ENCODE assay signal across 8 cellular contexts in the genomic region with DNA sequence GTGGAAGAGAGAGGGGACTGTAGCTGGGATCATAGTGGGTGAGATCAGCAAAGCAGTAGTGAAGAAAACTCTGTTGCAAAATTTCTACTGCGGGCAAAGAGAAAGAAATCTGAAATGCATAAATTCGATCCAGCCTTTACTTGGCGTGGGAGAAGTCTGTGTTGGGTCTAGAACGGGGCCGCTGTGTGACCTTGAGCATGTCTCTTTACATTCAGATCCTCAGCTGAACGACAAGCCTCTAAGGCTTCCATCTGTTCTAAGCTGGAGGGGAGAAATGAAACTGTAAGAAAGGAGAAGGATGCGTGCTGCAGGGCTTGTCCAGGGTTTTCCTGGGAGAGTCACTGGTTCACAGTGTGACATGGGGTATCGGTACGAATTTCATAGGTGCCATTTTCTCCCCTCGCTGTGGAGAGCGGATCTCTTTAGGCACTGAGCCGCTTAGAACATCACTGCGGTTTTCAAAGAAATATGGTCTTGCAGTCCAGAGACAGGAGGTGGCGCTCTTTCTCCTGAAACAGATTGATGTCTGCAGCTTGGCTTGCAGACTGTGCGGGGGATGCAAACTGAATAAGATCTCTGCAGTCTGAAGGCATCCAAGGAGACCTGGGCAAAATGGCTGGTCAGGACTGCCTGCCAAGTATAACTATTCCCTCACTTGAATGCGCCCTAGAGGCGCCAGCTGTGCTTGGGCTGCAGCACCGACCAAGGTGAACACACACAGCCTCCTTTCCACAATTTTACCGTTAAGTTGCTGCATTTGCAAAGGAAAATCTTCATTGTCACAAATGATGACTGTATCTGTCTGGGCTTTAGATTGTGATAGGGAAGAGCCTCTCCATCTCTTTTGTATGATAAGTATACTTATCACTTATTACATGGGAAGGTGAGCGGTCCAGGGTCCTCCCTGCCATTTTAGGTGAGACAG.
DNase-seq lines count a peak whose midpoint lies in the region; ATAC-seq, FAIRE-seq and TF ChIP-seq lines count a peak whose summit lies in the region.

No MANE protein-coding gene starts in this region.

- no peak overlapping the region for H2AFZ ChIP-seq in keratinocyte (ENCODE audit: control insufficient read depth, low read length)

- no peaks in the 10 kb centered on the region for H3K9me1 ChIP-seq in keratinocyte (ENCODE audit: control insufficient read depth, extremely low read depth, insufficient read depth, low read length)

- no peak overlapping the region for H3K4me2 ChIP-seq in keratinocyte (ENCODE audit: control insufficient read depth, extremely low read depth, insufficient read depth, low read depth, low read length)

- no peaks in the 10 kb centered on the region for H4K20me1 ChIP-seq in keratinocyte (ENCODE audit: control insufficient read depth, extremely low read depth, insufficient read depth, low read length)

- DNase-seq in NCI-H2029 (lab: John Stamatoyannopoulos, UW) (peak; percentile 26), NCI-H2029 treated with DMSO at 0.1 percent for 48 hours (lab: John Stamatoyannopoulos, UW) (no peak), NCI-H2196 (lab: John Stamatoyannopoulos, UW; ENCODE audit: unreplicated experiment) (peak; percentile 78), breast epithelium (ENCODE audit: low spot score in 2 of 2) (peak in 1 of 2 donors; percentile 42), keratinocyte (ENCODE audit: low read depth, low spot score) (peak; percentile 48)
- DNase-seq in stimulated activated CD4-positive, alpha-beta T cell treated with anti-CD3 and anti-CD28 coated beads, Interleukin-1b, Interleukin-23, amount 100 ng/mL, for 24 hours (ENCODE audit: low read depth in 4 of 4, low spot score in 1 of 4): peak; percentile 58 to 69 (median 61)

- no peak overlapping the region for H3K27ac ChIP-seq in VCaP
- no peak overlapping the region for H3K27ac ChIP-seq in breast epithelium
- H3K27ac ChIP-seq in keratinocyte (ENCODE audit: control insufficient read depth, insufficient read depth, low read length): no peak overlapping the region

- TF ChIP-seq POLR2A in breast epithelium (IDR thresholded peaks at IDR 0.05): no peak

- no peaks in the 10 kb centered on the region for H3K4me1 ChIP-seq in breast epithelium
- H3K4me1 ChIP-seq in keratinocyte (ENCODE audit: control insufficient read depth, extremely low read depth, insufficient read depth, low read length): no peaks in the 10 kb centered on the region

- H3K36me3 ChIP-seq in breast epithelium: no peaks in the 10 kb centered on the region
- H3K36me3 ChIP-seq in keratinocyte (ENCODE audit: control insufficient read depth in 2 of 2, extremely low read depth in 1 of 2, insufficient read depth in 2 of 2, low read length in 2 of 2): no peaks in the 10 kb centered on the region

- H3K9ac ChIP-seq in keratinocyte (ENCODE audit: control insufficient read depth, extremely low read depth, insufficient read depth, low read length): no peak overlapping the region

- no peaks in the 10 kb centered on the region for H3K79me2 ChIP-seq in keratinocyte (ENCODE audit: control insufficient read depth, insufficient read depth, low read length)

- H3K4me3 ChIP-seq in breast epithelium (peak overlapping the region in 2 of 3 donors; percentile 4 to 34), keratinocyte (ENCODE audit: control insufficient read depth in 2 of 3, extremely low read depth in 1 of 3, insufficient read depth in 2 of 3, low read depth in 1 of 3, low read length in 3 of 3) (no peak overlapping the region)

- TF ChIP-seq CTCF in VCaP (conservative IDR thresholded peaks at IDR 0.05): peak; percentile 84
- TF ChIP-seq CTCF in breast epithelium (IDR thresholded peaks at IDR 0.05): peak in 2 of 3 donors; percentile 54 to 65
- TF ChIP-seq CTCF in keratinocyte (optimal IDR thresholded peaks at IDR 0.05 in 1 of 3, IDR thresholded peaks at IDR 0.05 in 1 of 3, conservative IDR thresholded peaks at IDR 0.05 in 1 of 3; ENCODE audit: extremely low read depth in 1 of 3, insufficient read depth in 2 of 3, low read length in 3 of 3): peak; percentile 73 to 89 (median 85)

- dilution Hi-C loops in keratinocyte (cut with MboI; ENCODE audit: extremely low pct_ligation_motif_present, low sequenced_read_pairs): no loop called here

- H3K27me3 ChIP-seq in breast epithelium (no peaks in the 10 kb centered on the region), keratinocyte (ENCODE audit: control insufficient read depth, extremely low read depth, insufficient read depth, low read length) (peaks cover 5% of the 10 kb centered on the region)

- no peaks in the 10 kb centered on the region for H3K9me3 ChIP-seq in breast epithelium
- no peaks in the 10 kb centered on the region for H3K9me3 ChIP-seq in keratinocyte (ENCODE audit: control insufficient read depth, low read depth, low read length)

- peak; percentile 77 for ATAC-seq in HG02981 (IDR thresholded peaks at IDR 0.05; ENCODE audit: unreplicated experiment)

- intact Hi-C loops in breast epithelium (cut with DNase I; ENCODE audit: low total_unique reads): no loop called here

- FAIRE-seq in keratinocyte (lab: Jason Lieb, UNC): peak; percentile 81

Comparison
In these comparisons a context has a peak if more than half of its experiments do, and no peak if none do; other contexts are left out.
1. H3K4me3 ChIP-seq: peak in breast epithelium (2 of 3); none in keratinocyte (0 of 3).
2. Peak in every context shown above with its lines, with median percentiles within 50 percentile points of each other: CTCF ChIP-seq.